Comparison of ENCODE assay signal across 8 cellular contexts in genomic region chr3:71444028-71444860, GRCh38.
DNase-seq lines count a peak whose midpoint lies in the region; ATAC-seq and TF ChIP-seq lines count a peak whose summit lies in the region.

No MANE protein-coding gene starts in this region.

- H2AFZ ChIP-seq in MM.1S (ENCODE audit: low read length), result peak overlapping the region; percentile 40; the same call in 1 of the 2 replicates

- peak overlapping the region; percentile 59 for H3K9ac ChIP-seq in MM.1S (ENCODE audit: low read length)
- H3K9ac ChIP-seq in skeletal muscle satellite cell (ENCODE audit: low read depth, low read length), result peak overlapping the region; percentile 13

- no peaks in the 10 kb centered on the region for H3K27me3 ChIP-seq in MM.1S (replicated peaks; ENCODE audit: insufficient read depth, low read length)
- H3K27me3 ChIP-seq in skeletal muscle satellite cell (ENCODE audit: control insufficient read depth, insufficient read depth, low read length), result no peaks in the 10 kb centered on the region

- peaks cover 32% of the 10 kb centered on the region for H3K4me1 ChIP-seq in MM.1S (ENCODE audit: low read length)
- H3K4me1 ChIP-seq in skeletal muscle satellite cell (ENCODE audit: control insufficient read depth, insufficient read depth, low read length), result peaks cover 15% of the 10 kb centered on the region

- CTCF ChIA-PET in activated CD8-positive, alpha-beta memory T cell treated with anti-CD3 and anti-CD28 coated beads, Interleukin-2, amount 10 ng/mL, durations not matched to agents 7 days and 5 days (lab: Charles Lee), result interaction anchor here (0.7 to 3.1 kb wide), 6 partner anchors 11 to 140 kb away, joined by 3 to 14 read pairs (median 4); no protein-coding TSS in a partner anchor

- no peaks in the 10 kb centered on the region for H3K9me3 Mint-ChIP-seq in activated CD8-positive, alpha-beta memory T cell treated with anti-CD3 and anti-CD28 coated beads, Interleukin-2, amount 10 ng/mL, durations not matched to agents 7 days and 5 days (ENCODE audit: low read depth)

- in situ Hi-C loops in GM13976 (cut with MboI; ENCODE audit: low sequenced_read_pairs, unreplicated experiment), result no loop called here

- H3K36me3 ChIP-seq in MM.1S (replicated peaks; ENCODE audit: insufficient read depth, low read length), result no peaks in the 10 kb centered on the region
- no peaks in the 10 kb centered on the region for H3K36me3 ChIP-seq in skeletal muscle satellite cell (ENCODE audit: insufficient read depth, low read length)

- no peak for TF ChIP-seq CTCF in GM13976 (IDR thresholded peaks at IDR 0.05; ENCODE audit: borderline replicate concordance, control extremely low read depth, extremely low read depth, insufficient read depth, missing control alignments)
- TF ChIP-seq CTCF in MM.1S (IDR thresholded peaks at IDR 0.05; ENCODE audit: low read length), result no peak
- TF ChIP-seq CTCF in fibroblast of villous mesenchyme (IDR thresholded peaks at IDR 0.05; ENCODE audit: insufficient read depth, low read depth, low read length), result no peak

- peaks cover 80% of the 10 kb centered on the region for H3K4me1 Mint-ChIP-seq in activated CD8-positive, alpha-beta memory T cell treated with anti-CD3 and anti-CD28 coated beads, Interleukin-2, amount 10 ng/mL, durations not matched to agents 7 days and 5 days

- H3K79me2 ChIP-seq in MM.1S (ENCODE audit: low read length), result no peaks in the 10 kb centered on the region

- H3K9me3 ChIP-seq in MM.1S (replicated peaks; ENCODE audit: insufficient read depth, low read length) (no peaks in the 10 kb centered on the region), skeletal muscle satellite cell (replicated peaks; ENCODE audit: low read length) (no peaks in the 10 kb centered on the region)

- H3K4me3 ChIP-seq in MM.1S (ENCODE audit: low read length), result peak overlapping the region; percentile 10; the same call in 1 of the 2 replicates
- no peak overlapping the region for H3K4me3 ChIP-seq in fibroblast of villous mesenchyme (ENCODE audit: low read depth, low read length)
- H3K4me3 ChIP-seq in skeletal muscle satellite cell (ENCODE audit: low read length), result no peak overlapping the region

- ATAC-seq in activated CD8-positive, alpha-beta memory T cell treated with anti-CD3 and anti-CD28 coated beads, Interleukin-2, amount 10 ng/mL, durations not matched to agents 7 days and 5 days, result peak; percentile 85

- H4K20me1 ChIP-seq in MM.1S (ENCODE audit: insufficient read depth, low read length), result no peaks in the 10 kb centered on the region

- DNase-seq in GM13976 (ENCODE audit: low spot score), result peak; percentile 37
- peak; percentile 58 for DNase-seq in HCEC 1CT
- DNase-seq in MM.1S, result peak; percentile 88
- DNase-seq in activated CD8-positive, alpha-beta memory T cell treated with anti-CD3 and anti-CD28 coated beads, Interleukin-2, amount 10 ng/mL, durations not matched to agents 7 days and 5 days, result peak; percentile 85
- peak; percentile 23 for DNase-seq in fibroblast of villous mesenchyme (ENCODE audit: low read depth)
- no peak for DNase-seq in DMS 273 (lab: John Stamatoyannopoulos, UW; ENCODE audit: unreplicated experiment)
- DNase-seq in occipital lobe (lab: John Stamatoyannopoulos, UW), result no peak

- H3K4me2 ChIP-seq in MM.1S (ENCODE audit: low read depth, low read length) (peak overlapping the region; percentile 64), skeletal muscle satellite cell (ENCODE audit: low read length) (peak overlapping the region; percentile 32)

- H3F3A ChIP-seq in MM.1S (ENCODE audit: insufficient read depth, low read length), result peaks cover 18% of the 10 kb centered on the region

- peak overlapping the region; percentile 92 for H3K27ac ChIP-seq in MM.1S (ENCODE audit: low read length)

- peak overlapping the region; percentile 61 for H3K4me3 Mint-ChIP-seq in activated CD8-positive, alpha-beta memory T cell treated with anti-CD3 and anti-CD28 coated beads, Interleukin-2, amount 10 ng/mL, durations not matched to agents 7 days and 5 days

- peaks cover 8% of the 10 kb centered on the region for H3K36me3 Mint-ChIP-seq in activated CD8-positive, alpha-beta memory T cell treated with anti-CD3 and anti-CD28 coated beads, Interleukin-2, amount 10 ng/mL, durations not matched to agents 7 days and 5 days

- no peaks in the 10 kb centered on the region for H3K9me2 ChIP-seq in MM.1S (replicated peaks; ENCODE audit: insufficient read depth, low read length)

- H3K27me3 Mint-ChIP-seq in activated CD8-positive, alpha-beta memory T cell treated with anti-CD3 and anti-CD28 coated beads, Interleukin-2, amount 10 ng/mL, durations not matched to agents 7 days and 5 days, result no peaks in the 10 kb centered on the region

- peak overlapping the region; percentile 96 for H3K27ac Mint-ChIP-seq in activated CD8-positive, alpha-beta memory T cell treated with anti-CD3 and anti-CD28 coated beads, Interleukin-2, amount 10 ng/mL, durations not matched to agents 7 days and 5 days

Comparison
In these comparisons a context has a peak if more than half of its experiments do, and no peak if none do; other contexts are left out.
1. DNase-seq: peak in GM13976 (single experiment), HCEC 1CT (single experiment), MM.1S (single experiment), activated CD8-positive, alpha-beta memory T cell treated with anti-CD3 and anti-CD28 coated beads, Interleukin-2, amount 10 ng/mL, durations not matched to agents 7 days and 5 days (single experiment) and fibroblast of villous mesenchyme (single experiment); none in DMS 273 (single experiment) and occipital lobe (single experiment).